ENCODE assay signal across 9 cellular contexts in genomic region chr14:66739826-66740225, GRCh38.
"Had no signal": no experiment of that assay in that cellular context is flagged by ENCODE, and none has a peak within 500 bp of the region (broad histone marks: within the 10 kb centered on the region; RNA-seq: fewer than 3 reads in every experiment).

No MANE protein-coding gene starts in this region.

- H3K4me3 ChIP-seq: GM23338, K562 had no signal

- H2AFZ ChIP-seq: GM23338 had no signal

- ATAC-seq: GM23338, K562 had no signal

- DNase-seq: H9, HCEC 1CT, HFFc6, IMR-90, KG1 had no signal

- FAIRE-seq: H1, H54, K562 had no signal

- H3K4me2 ChIP-seq: GM23338 had no signal
